9 cellular contexts compared by ENCODE assay signal in the genomic region with DNA sequence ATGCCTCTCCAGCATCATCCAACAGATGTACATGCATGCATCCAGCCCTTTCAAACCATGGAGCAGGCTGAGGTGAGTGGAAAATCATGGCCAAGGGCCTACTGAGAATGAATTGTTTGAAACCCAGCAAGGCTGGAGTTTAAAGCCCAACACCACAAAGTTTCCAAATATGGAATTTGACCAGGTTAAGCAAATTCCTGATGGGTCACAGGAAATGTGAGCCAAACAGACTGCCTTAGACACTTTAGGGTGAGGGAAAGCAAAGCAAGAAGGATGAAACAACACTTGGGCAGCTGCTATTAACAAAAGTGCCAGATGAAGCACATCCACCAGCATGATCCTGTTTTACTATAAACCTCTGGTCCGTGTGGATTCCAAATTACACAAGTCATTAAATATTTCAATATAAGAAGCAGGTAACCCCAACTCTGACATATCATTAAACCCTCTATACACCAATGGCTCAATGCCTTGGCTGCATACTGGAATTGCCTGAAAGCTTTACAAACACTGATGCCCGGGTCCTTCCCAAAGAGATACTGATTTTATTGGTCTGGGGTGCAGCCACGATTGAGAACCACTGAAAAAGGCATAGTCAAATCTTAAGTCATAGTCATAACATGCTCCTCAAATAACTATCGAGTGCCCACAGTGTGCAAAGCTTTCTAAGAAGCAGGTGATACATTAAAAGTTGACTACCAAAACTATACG. TPM values are rescaled to one million over a fixed set of nuclear protein-coding genes. Genes with fewer than 3 reads are reported as not detected.
A peak's percentile ranks its signal among the peaks of the same experiment; 100 is the strongest.
DNase-seq lines count a peak whose midpoint lies in the region; ATAC-seq and TF ChIP-seq lines count a peak whose summit lies in the region.
"Had no signal": no experiment of that assay in that cellular context is flagged by ENCODE, and none has a peak within 500 bp of the region (broad histone marks: within the 10 kb centered on the region; RNA-seq: fewer than 3 reads in every experiment).

No MANE protein-coding gene starts in this region.

- H3K4me3 ChIP-seq in GM06990 (replicated peaks; ENCODE audit: low read depth, low read length): no peak overlapping the region
- H3K4me3 ChIP-seq in prostate gland: no peak overlapping the region

- 61% methylated on average over 5 of the region's 5 CpGs for WGBS in prostate gland

- H3K27ac ChIP-seq in prostate gland: no peak overlapping the region

- H3K9me3 ChIP-seq in prostate gland: no peaks in the 10 kb centered on the region

- no peaks in the 10 kb centered on the region for H3K36me3 ChIP-seq in GM06990 (ENCODE audit: control insufficient read depth, insufficient read depth, low read length)
- H3K36me3 ChIP-seq in prostate gland: no peaks in the 10 kb centered on the region

- TF ChIP-seq CTCF in GM06990 (IDR thresholded peaks at IDR 0.05; ENCODE audit: insufficient read depth, low read length, poor library complexity, severe bottlenecking) (no peak), prostate gland (IDR thresholded peaks at IDR 0.05) (no peak)

- H3K4me1 ChIP-seq in prostate gland (replicated peaks): peaks cover 5% of the 10 kb centered on the region

- ATAC-seq in GM21381 (IDR thresholded peaks at IDR 0.05; ENCODE audit: unreplicated experiment): peak; percentile 47
- ATAC-seq in HG03521 (IDR thresholded peaks at IDR 0.05; ENCODE audit: unreplicated experiment): peak; percentile 70

- DNase-seq in GM06990 (ENCODE audit: extremely low read depth, insufficient read length) (peak; percentile 30), iris pigment epithelial cell (ENCODE audit: low read depth) (peak; percentile 28), NCI-H226 (no peak), RPMI8226 (no peak), prostate gland (ENCODE audit: low spot score) (no peak)
- DNase-seq in activated CD4-positive, CD25-positive, alpha-beta regulatory T cell treated with anti-CD3 and anti-CD28 coated beads, Interleukin-2, amount 50 U/mL, for 72 hours: no peak
- DNase-seq: small intestine had no signal

- intact Hi-C loops in prostate gland (cut with DNase I): no loop called here

- H3K27me3 ChIP-seq in GM06990 (replicated peaks; ENCODE audit: control insufficient read depth, insufficient read depth, low read length) (no peaks in the 10 kb centered on the region), prostate gland (replicated peaks; ENCODE audit: insufficient read depth) (no peaks in the 10 kb centered on the region)

- TF ChIP-seq POLR2A in prostate gland (IDR thresholded peaks at IDR 0.05): no peak

RNA-seq across cellular contexts. Expression of gene KLF7, which starts 9.1 kb away (rescaled TPM):
- total RNA-seq in prostate gland: 10 to 100 TPM; 10.2 to 23.9 TPM

Comparison
In these comparisons a context has a peak if more than half of its experiments do, and no peak if none do; other contexts are left out.
1. DNase-seq: peak in GM06990 (single experiment) and iris pigment epithelial cell (single experiment); none in NCI-H226 (single experiment), RPMI8226 (single experiment), activated CD4-positive, CD25-positive, alpha-beta regulatory T cell treated with anti-CD3 and anti-CD28 coated beads, Interleukin-2, amount 50 U/mL, for 72 hours (single experiment) and prostate gland (single experiment).